Comparison of ENCODE assay signal across 8 cellular contexts in the genomic region with DNA sequence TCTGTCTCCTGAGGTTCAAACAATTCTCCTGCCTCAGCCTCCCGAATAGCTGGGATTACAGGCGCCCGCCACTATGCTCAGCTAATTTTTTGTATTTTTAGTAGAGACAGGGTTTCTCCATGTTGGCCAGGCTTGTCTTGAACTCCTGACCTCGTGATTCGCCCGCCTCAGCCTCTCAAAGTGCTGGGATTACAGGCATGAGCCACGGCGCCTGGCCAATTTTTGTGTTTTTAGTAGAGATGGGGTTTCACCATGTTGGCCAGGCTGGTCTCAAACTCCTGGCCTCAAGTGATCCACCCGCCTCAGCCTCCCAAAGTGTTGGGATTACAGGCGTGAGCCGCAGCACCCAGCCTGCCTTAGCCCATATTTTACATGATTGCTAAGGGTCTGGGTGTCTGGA.
DNase-seq lines count a peak whose midpoint lies in the region; ATAC-seq and TF ChIP-seq lines count a peak whose summit lies in the region.
"Not testable (repeated sequence)": the region's sequence is repeated elsewhere in the genome, so short reads cannot be mapped to it uniquely, and the experiment has no call there.

No MANE protein-coding gene starts in this region.

- not testable (repeated sequence) for TF ChIP-seq CTCF in heart left ventricle (IDR thresholded peaks at IDR 0.05); hepatocyte (IDR thresholded peaks at IDR 0.05; ENCODE audit: poor library complexity); mesothelial cell of epicardium (IDR thresholded peaks at IDR 0.05; ENCODE audit: unreplicated experiment); testis (IDR thresholded peaks at IDR 0.05); upper lobe of right lung (IDR thresholded peaks at IDR 0.05)

- H3K79me2 ChIP-seq in hepatocyte: not testable (repeated sequence)

- not testable (repeated sequence) for H3K4me2 ChIP-seq in hepatocyte

- peaks cover 55% of the 10 kb centered on the region for H3K4me1 ChIP-seq in SJSA1 (replicated peaks)
- H3K4me1 ChIP-seq in heart left ventricle: peaks cover 0 to 61% (median 36%) of the 10 kb centered on the region in 12 donors
- peaks cover 14% of the 10 kb centered on the region for H3K4me1 ChIP-seq in hepatocyte (ENCODE audit: insufficient read depth)
- H3K4me1 ChIP-seq in testis: peaks cover 59% of the 10 kb centered on the region
- H3K4me1 ChIP-seq in upper lobe of right lung: peaks cover 30% of the 10 kb centered on the region

- not testable (repeated sequence) for H3K4me3 ChIP-seq in SJSA1, heart left ventricle, hepatocyte, testis, upper lobe of right lung

- H2AFZ ChIP-seq in hepatocyte: not testable (repeated sequence)

- not testable (repeated sequence) for H3K36me3 ChIP-seq in SJSA1; heart left ventricle; hepatocyte (replicated peaks; ENCODE audit: insufficient read depth, low read depth); testis (ENCODE audit: low read depth, missing control alignments); upper lobe of right lung

- peaks cover 29% of the 10 kb centered on the region for H3K4me1 Mint-ChIP-seq in mesothelial cell of epicardium

- peak overlapping the region; percentile 69 for H3K27ac Mint-ChIP-seq in mesothelial cell of epicardium

- not testable (repeated sequence) for TF ChIP-seq POLR2A in heart left ventricle (IDR thresholded peaks at IDR 0.05); testis (IDR thresholded peaks at IDR 0.05)

- H4K20me1 ChIP-seq in hepatocyte (ENCODE audit: insufficient read depth, poor library complexity, severe bottlenecking): not testable (repeated sequence)

- H3K27ac ChIP-seq in SJSA1 (peak overlapping the region; percentile 95), caudate nucleus (ENCODE audit: low read depth, low read length) (peak overlapping the region; percentile 96), heart left ventricle (peak overlapping the region in 9 of 12 donors; percentile 47 to 92 (median 69)), hepatocyte (peak overlapping the region; percentile 64), testis (peak overlapping the region; percentile 69 to 72), upper lobe of right lung (peak overlapping the region; percentile 84)

- not testable (repeated sequence) for H3K9me3 ChIP-seq in SJSA1 (replicated peaks); heart left ventricle; hepatocyte (ENCODE audit: low read depth); testis; upper lobe of right lung

- not testable (repeated sequence) for H3K4me3 Mint-ChIP-seq in mesothelial cell of epicardium

- not testable (repeated sequence) for DNase-seq in SJSA1 (ENCODE audit: low read depth in 1 of 2, low spot score in 2 of 2); caudate nucleus (lab: John Stamatoyannopoulos, UW); hepatocyte (ENCODE audit: low spot score); mesothelial cell of epicardium (ENCODE audit: low spot score in 2 of 2, unreplicated experiment in 2 of 2); sciatic nerve (ENCODE audit: low spot score); testis; upper lobe of right lung
- DNase-seq in heart left ventricle: peak in 1 of 5 donors; percentile 63

- H3K27me3 ChIP-seq in SJSA1 (replicated peaks); heart left ventricle; hepatocyte; testis; upper lobe of right lung: not testable (repeated sequence)

- ATAC-seq in heart left ventricle (peak in 1 of 4 donors; percentile 4), sciatic nerve (peak; percentile 2)
- not testable (repeated sequence) for ATAC-seq in upper lobe of right lung

- intact Hi-C loops in heart left ventricle (cut with DNase I): loop anchor here in 3 of 10 donors (5.0 to 10.0 kb wide), 3 partner anchors 50 to 313 kb away; no protein-coding TSS in a partner anchor
- intact Hi-C loops in sciatic nerve (cut with DNase I); testis (cut with DNase I; ENCODE audit: low total_unique reads); upper lobe of right lung (cut with DNase I): not testable (repeated sequence)

- not testable (repeated sequence) for H3K9me2 ChIP-seq in hepatocyte (replicated peaks; ENCODE audit: insufficient read depth)

- H3K36me3 Mint-ChIP-seq in mesothelial cell of epicardium: not testable (repeated sequence)

- H3K27me3 Mint-ChIP-seq in mesothelial cell of epicardium (ENCODE audit: low read depth): not testable (repeated sequence)

- WGBS in heart left ventricle, 4 donors: 73 to 82% (median 80%) methylated on average over 11 of the region's 11 CpGs
- WGBS in hepatocyte (ENCODE audit: low lambda C conversion rate, missing lambda C conversion rate): 89% methylated on average over 11 of the region's 11 CpGs
- 80 to 81% methylated on average over 11 of the region's 11 CpGs for WGBS in testis, 2 donors

- H3K9me3 Mint-ChIP-seq in mesothelial cell of epicardium: not testable (repeated sequence)
